In genomic region chr2:226977775-226978190, GRCh38 we compare ENCODE assay signal across 15 cellular contexts.
DNase-seq lines count a peak whose midpoint lies in the region; ATAC-seq, FAIRE-seq and TF ChIP-seq lines count a peak whose summit lies in the region.
"Had no signal": no experiment of that assay in that cellular context is flagged by ENCODE, and none has a peak within 500 bp of the region (broad histone marks: within the 10 kb centered on the region; RNA-seq: fewer than 3 reads in every experiment).

No MANE protein-coding gene starts in this region.

- no peak for TF ChIP-seq CTCF in bronchial epithelial cell (IDR thresholded peaks at IDR 0.05; ENCODE audit: insufficient read depth, low read length, severe bottlenecking)
- TF ChIP-seq CTCF in chondrocyte (IDR thresholded peaks at IDR 0.05) = no peak

- no peak overlapping the region for H3K27ac Mint-ChIP-seq in chondrocyte (ENCODE audit: unreplicated experiment)
- H3K27ac Mint-ChIP-seq: activated T-cell treated with anti-CD3 and anti-CD28 coated beads, Interleukin-2, amount 50 U/mL, for 72 hours; natural killer cell; T-helper 1 cell treated with Interleukin-12 subunit alpha and Interleukin-12 subunit beta and Interleukin-4 antibody, amounts not matched to agents 30 μg/mL and 1 μg/mL, for 36 hours had no signal

- H3K4me3 ChIP-seq in bronchial epithelial cell (ENCODE audit: low read depth, low read length) = no peak overlapping the region

- DNase-seq in HCEC 1CT (peak; percentile 72), NCI-H1105 (lab: John Stamatoyannopoulos, UW) (peak; percentile 57), bronchial epithelial cell (ENCODE audit: low read depth) (peak; percentile 87), pons (ENCODE audit: low spot score) (peak; percentile 24), amygdala (lab: John Stamatoyannopoulos, UW) (no peak), chondrocyte (ENCODE audit: low spot score) (no peak)
- DNase-seq: activated T-cell treated with anti-CD3 and anti-CD28 coated beads, Interleukin-2, amount 50 U/mL, for 72 hours; cortex of kidney; natural killer cell; NCI-H526 treated with DMSO at 0.1 percent for 48 hours; stimulated activated CD4-positive, alpha-beta T cell treated with anti-CD3 and anti-CD28 coated beads, Interleukin-1b, Interleukin-23, amount 100 ng/mL, for 48 hours had no signal

- no peak for FAIRE-seq in bronchial epithelial cell (lab: Jason Lieb, UNC)
- FAIRE-seq: G401.6, H54 had no signal

- no peaks in the 10 kb centered on the region for H3K36me3 ChIP-seq in bronchial epithelial cell (ENCODE audit: control insufficient read depth, insufficient read depth, low read length)

- peaks cover 13% of the 10 kb centered on the region for H3K4me1 Mint-ChIP-seq in chondrocyte (ENCODE audit: low read depth)

- no peaks in the 10 kb centered on the region for H3K9me3 Mint-ChIP-seq in chondrocyte (ENCODE audit: low read depth)
- H3K9me3 Mint-ChIP-seq: activated T-cell treated with anti-CD3 and anti-CD28 coated beads, Interleukin-2, amount 50 U/mL, for 72 hours; natural killer cell; T-helper 1 cell treated with Interleukin-12 subunit alpha and Interleukin-12 subunit beta and Interleukin-4 antibody, amounts not matched to agents 30 μg/mL and 1 μg/mL, for 36 hours had no signal

- H3K4me3 Mint-ChIP-seq in chondrocyte (ENCODE audit: unreplicated experiment) = no peak overlapping the region
- H3K4me3 Mint-ChIP-seq: activated T-cell treated with anti-CD3 and anti-CD28 coated beads, Interleukin-2, amount 50 U/mL, for 72 hours; natural killer cell; T-helper 1 cell treated with Interleukin-12 subunit alpha and Interleukin-12 subunit beta and Interleukin-4 antibody, amounts not matched to agents 30 μg/mL and 1 μg/mL, for 36 hours had no signal

- H3K36me3 Mint-ChIP-seq in chondrocyte (ENCODE audit: low read depth) = no peaks in the 10 kb centered on the region
- H3K36me3 Mint-ChIP-seq: natural killer cell had no signal

- no peaks in the 10 kb centered on the region for H3K27me3 ChIP-seq in bronchial epithelial cell (ENCODE audit: control insufficient read depth, insufficient read depth, low read length)

- no peak for ATAC-seq in HG02884 (IDR thresholded peaks at IDR 0.05; ENCODE audit: unreplicated experiment)
- ATAC-seq: natural killer cell had no signal

- no peaks in the 10 kb centered on the region for H3K27me3 Mint-ChIP-seq in chondrocyte (ENCODE audit: low read depth)

Comparison
In these comparisons a context has a peak if more than half of its experiments do, and no peak if none do; other contexts are left out.
1. DNase-seq: peak in HCEC 1CT (single experiment), NCI-H1105 (single experiment), bronchial epithelial cell (single experiment) and pons (single experiment); none in amygdala (0 of 56) and chondrocyte (single experiment).